In the genomic region with DNA sequence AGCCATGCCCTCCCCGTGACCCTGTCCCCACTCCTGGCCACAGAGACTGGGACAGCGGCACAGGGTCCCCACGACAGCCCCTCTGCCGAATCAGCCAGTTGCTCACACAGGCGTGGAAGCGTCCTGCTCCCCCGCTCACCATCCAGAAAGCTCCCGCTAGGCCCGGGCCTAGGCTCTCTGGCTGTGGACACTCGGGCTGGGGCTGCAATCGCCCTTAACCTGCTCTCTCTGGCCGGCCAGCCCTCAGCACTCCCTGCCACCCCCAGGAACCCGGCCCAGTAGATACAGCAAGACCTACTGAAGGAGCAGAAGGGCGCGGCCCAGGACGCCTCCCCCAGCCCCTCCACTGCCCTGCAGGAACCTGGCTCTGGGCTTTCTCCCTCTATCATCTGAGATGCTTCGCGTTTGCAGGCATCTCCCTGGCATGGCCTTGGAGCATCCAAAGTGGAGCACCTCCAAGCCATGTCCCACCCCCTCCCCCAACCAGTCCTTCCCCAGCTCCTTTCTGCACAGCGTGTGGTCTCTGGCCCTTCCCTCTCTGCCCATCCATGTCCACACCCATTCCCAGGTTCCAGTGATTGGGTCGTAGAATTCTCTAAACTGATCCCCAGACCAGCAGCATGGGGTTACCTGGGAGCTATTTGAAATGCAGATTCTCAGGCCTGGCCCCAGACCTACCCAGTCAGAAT, we compare ENCODE assay signal across 9 cellular contexts.
DNase-seq lines count a peak whose midpoint lies in the region; ATAC-seq, FAIRE-seq and TF ChIP-seq lines count a peak whose summit lies in the region.
"Had no signal": no experiment of that assay in that cellular context is flagged by ENCODE, and none has a peak within 500 bp of the region (broad histone marks: within the 10 kb centered on the region; RNA-seq: fewer than 3 reads in every experiment).

No MANE protein-coding gene starts in this region.

- no peak for FAIRE-seq in D721Med (lab: Jason Lieb, UNC)
- FAIRE-seq: RCC 7860 had no signal

- ATAC-seq in activated CD4-positive, alpha-beta T cell treated with anti-CD3 and anti-CD28 coated beads for 36 hours: no peak

- no peak for DNase-seq in AG04450 (ENCODE audit: low read depth, low spot score)
- DNase-seq in NCI-H69 (lab: John Stamatoyannopoulos, UW): peak; percentile 63
- no peak for DNase-seq in esophagus squamous epithelium (lab: John Stamatoyannopoulos, UW)
- no peak for DNase-seq in neural crest cell (ENCODE audit: low read depth, low spot score)
- no peak for DNase-seq in NCI-H2107 treated with DMSO at 0.1 percent for 48 hours (lab: John Stamatoyannopoulos, UW; ENCODE audit: unreplicated experiment)
- DNase-seq in activated CD4-positive, alpha-beta T cell treated with anti-CD3 and anti-CD28 coated beads for 36 hours: no peak
- DNase-seq in D721Med (ENCODE audit: insufficient read length, low spot score): no peak
- no peak for DNase-seq in NCI-H1048 (lab: John Stamatoyannopoulos, UW)

- peaks cover 0 to 29% (median 0%) of the 10 kb centered on the region in 3 donors for H3K36me3 ChIP-seq in esophagus squamous epithelium

- peaks cover 15% of the 10 kb centered on the region for H3K27me3 Mint-ChIP-seq in neural crest cell (ENCODE audit: low read depth)
- H3K27me3 Mint-ChIP-seq in activated CD4-positive, alpha-beta T cell treated with anti-CD3 and anti-CD28 coated beads for 36 hours: peaks cover 8% of the 10 kb centered on the region

- POLR2A ChIA-PET in AG04450 (lab: Yijun Ruan, JAX): no interaction called here
- POLR2A ChIA-PET in activated CD4-positive, alpha-beta T cell treated with anti-CD3 and anti-CD28 coated beads for 36 hours (lab: Charles Lee): interaction anchor here (0.7 kb wide), 1 partner anchor 13 kb away, joined by 3 read pairs; no protein-coding TSS in a partner anchor

- peak overlapping the region; percentile 74 for H3K4me3 Mint-ChIP-seq in neural crest cell
- no peak overlapping the region for H3K4me3 Mint-ChIP-seq in activated CD4-positive, alpha-beta T cell treated with anti-CD3 and anti-CD28 coated beads for 36 hours

- H3K27ac Mint-ChIP-seq in neural crest cell (ENCODE audit: unreplicated experiment): no peak overlapping the region
- H3K27ac Mint-ChIP-seq in activated CD4-positive, alpha-beta T cell treated with anti-CD3 and anti-CD28 coated beads for 36 hours: no peak overlapping the region

- no peaks in the 10 kb centered on the region for H3K9me3 Mint-ChIP-seq in neural crest cell
- H3K9me3 Mint-ChIP-seq in activated CD4-positive, alpha-beta T cell treated with anti-CD3 and anti-CD28 coated beads for 36 hours (ENCODE audit: low read depth): no peaks in the 10 kb centered on the region

- no peaks in the 10 kb centered on the region for H3K36me3 Mint-ChIP-seq in neural crest cell (ENCODE audit: low read depth)
- no peaks in the 10 kb centered on the region for H3K36me3 Mint-ChIP-seq in activated CD4-positive, alpha-beta T cell treated with anti-CD3 and anti-CD28 coated beads for 36 hours (ENCODE audit: low read depth)

- H3K4me1 Mint-ChIP-seq in neural crest cell: peaks cover 6% of the 10 kb centered on the region
- peaks cover 5% of the 10 kb centered on the region for H3K4me1 Mint-ChIP-seq in activated CD4-positive, alpha-beta T cell treated with anti-CD3 and anti-CD28 coated beads for 36 hours

- no peak for TF ChIP-seq POLR2A in esophagus squamous epithelium (IDR thresholded peaks at IDR 0.05)

- H3K9me3 ChIP-seq in AG04450 (ENCODE audit: control insufficient read depth, insufficient read depth, low read length) (no peaks in the 10 kb centered on the region; the same call in 1 of the 2 replicates), esophagus squamous epithelium (no peaks in the 10 kb centered on the region)

- H3K27ac ChIP-seq in AG04450 (ENCODE audit: low read depth, low read length): no peak overlapping the region
- H3K27ac ChIP-seq in esophagus squamous epithelium: peak overlapping the region; percentile 53 to 86 (median 76)

- peaks cover 14 to 37% (median 25%) of the 10 kb centered on the region in 3 donors for H3K4me1 ChIP-seq in esophagus squamous epithelium

- intact Hi-C loops in esophagus squamous epithelium (cut with DNase I): loop anchor here (5.0 to 10.0 kb wide), 4 partner anchors 57 to 1095 kb away; no protein-coding TSS in a partner anchor
- intact Hi-C loops in activated CD4-positive, alpha-beta T cell treated with anti-CD3 and anti-CD28 coated beads for 36 hours (cut with DNase I, micrococcal nuclease): loop anchor here in 1 of 2 experiments (10.0 kb wide), 1 partner anchor 1095 kb away; no protein-coding TSS in a partner anchor

- H3K4me3 ChIP-seq in AG04450 (ENCODE audit: low read depth, low read length): peak overlapping the region; percentile 51
- peak overlapping the region in 3 of 4 donors; percentile 19 to 59 (median 33) for H3K4me3 ChIP-seq in esophagus squamous epithelium

- H3K27me3 ChIP-seq in AG04450 (ENCODE audit: control insufficient read depth, insufficient read depth, low read length) (peaks cover 2% of the 10 kb centered on the region), esophagus squamous epithelium (peaks cover 0 to 16% (median 0%) of the 10 kb centered on the region in 4 donors)

- CTCF ChIA-PET in AG04450 (lab: Charles Lee): interaction anchor here (0.6 to 6.9 kb wide), 38 partner anchors 9 to 282 kb away, joined by 3 to 101 read pairs (median 4); no protein-coding TSS in a partner anchor
- CTCF ChIA-PET in activated CD4-positive, alpha-beta T cell treated with anti-CD3 and anti-CD28 coated beads for 36 hours (lab: Charles Lee): interaction anchor here (0.7 to 7.4 kb wide), 22 partner anchors 9 to 248 kb away, joined by 3 to 140 read pairs (median 4); no protein-coding TSS in a partner anchor

- TF ChIP-seq CTCF in AG04450 (IDR thresholded peaks at IDR 0.05; ENCODE audit: low read depth, low read length) (no peak), esophagus squamous epithelium (IDR thresholded peaks at IDR 0.05) (no peak), neural crest cell (conservative IDR thresholded peaks at IDR 0.05) (no peak), D721Med (IDR thresholded peaks at IDR 0.05; ENCODE audit: insufficient read depth, missing control alignments) (no peak)

- 48 to 59% methylated on average over 5 to 18 of the region's 20 CpGs for WGBS in esophagus squamous epithelium, 2 donors
